Comparison of ENCODE assay signal across 10 cellular contexts in the genomic region with DNA sequence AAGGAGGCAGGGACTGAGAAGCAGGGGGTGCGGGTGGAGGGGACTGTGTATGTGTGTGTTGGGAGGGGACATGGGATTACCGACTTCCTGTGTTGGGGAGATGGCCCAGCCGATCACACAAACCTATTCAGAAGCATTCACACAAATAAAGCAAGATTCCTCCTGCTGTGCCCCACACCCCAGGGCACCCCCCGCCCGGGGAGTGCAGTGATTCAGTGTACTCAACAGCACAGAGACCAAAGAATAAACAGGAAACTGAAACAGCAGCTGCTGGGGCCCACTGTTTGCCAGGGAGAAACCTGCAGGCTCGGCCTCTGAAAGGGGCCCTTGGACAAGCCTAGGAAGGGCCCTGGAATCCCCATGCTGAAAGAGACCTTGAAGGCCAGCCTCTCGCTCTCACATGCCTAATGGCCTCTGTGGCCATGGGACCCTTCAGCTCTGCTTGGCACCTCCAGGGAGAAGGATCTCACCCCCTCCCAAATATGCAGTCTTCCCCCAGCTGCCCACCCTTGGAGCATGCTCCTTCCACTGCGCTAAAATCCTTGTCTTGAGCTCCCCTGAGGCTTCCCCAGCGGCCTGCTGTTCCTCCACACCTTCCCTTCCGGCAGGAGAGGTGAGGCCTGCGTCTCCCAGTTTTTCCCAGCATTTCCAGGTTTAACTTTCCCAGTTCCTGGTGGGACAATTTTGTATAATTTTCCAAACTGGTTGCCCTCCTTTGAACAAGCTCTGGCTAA.
DNase-seq lines count a peak whose midpoint lies in the region; ATAC-seq and TF ChIP-seq lines count a peak whose summit lies in the region.
"Had no signal": no experiment of that assay in that cellular context is flagged by ENCODE, and none has a peak within 500 bp of the region (broad histone marks: within the 10 kb centered on the region; RNA-seq: fewer than 3 reads in every experiment).

No MANE protein-coding gene starts in this region.

- DNase-seq in DMS153 treated with DMSO at 0.1 percent for 48 hours (lab: John Stamatoyannopoulos, UW; ENCODE audit: unreplicated experiment) (peak; percentile 93), KBM-7 (peak; percentile 18), SJCRH30 (peak; percentile 90 to 95), left lung (no peak), cerebellar nuclear complex (lab: John Stamatoyannopoulos, UW) (no peak), ovary (no peak), D341Med (ENCODE audit: low spot score) (no peak)
- DNase-seq: psoas muscle had no signal

- intact Hi-C loops in left lung (cut with DNase I) = no loop called here
- intact Hi-C loops in ovary (cut with DNase I) = loop anchor here in 1 of 4 donors (10.0 kb wide), 1 partner anchor 295 kb away; no protein-coding TSS in a partner anchor

- ATAC-seq in left lung (peak; percentile 77), GM18520 (IDR thresholded peaks at IDR 0.05; ENCODE audit: unreplicated experiment) (no peak)
- ATAC-seq: CD8-positive, alpha-beta T cell; psoas muscle had no signal

- 70 to 78% (median 71%) methylated on average over 11 of the region's 11 CpGs for WGBS in ovary, 3 donors

- peaks cover 19% of the 10 kb centered on the region for H3K4me1 ChIP-seq in SJCRH30
- peaks cover 0 to 13% of the 10 kb centered on the region in 2 donors for H3K4me1 ChIP-seq in left lung
- H3K4me1 ChIP-seq in ovary (ENCODE audit: insufficient read depth) = no peaks in the 10 kb centered on the region
- H3K4me1 ChIP-seq: psoas muscle had no signal

- no peak overlapping the region for H3K4me3 ChIP-seq in SJCRH30
- no peak overlapping the region for H3K4me3 ChIP-seq in left lung
- H3K4me3 ChIP-seq in ovary = no peak overlapping the region
- H3K4me3 ChIP-seq: psoas muscle had no signal

- TF ChIP-seq CTCF in left lung (IDR thresholded peaks at IDR 0.05) (no peak), ovary (IDR thresholded peaks at IDR 0.05) (no peak)

- no peak for TF ChIP-seq POLR2A in ovary (IDR thresholded peaks at IDR 0.05)

- H3K9me3 ChIP-seq in SJCRH30 (replicated peaks) (no peaks in the 10 kb centered on the region), left lung (no peaks in the 10 kb centered on the region), ovary (no peaks in the 10 kb centered on the region)

- TF ChIP-seq EP300 in ovary (IDR thresholded peaks at IDR 0.05) = no peak

- H3K36me3 ChIP-seq in SJCRH30 (no peaks in the 10 kb centered on the region), left lung (no peaks in the 10 kb centered on the region), ovary (no peaks in the 10 kb centered on the region)

- H3K27me3 ChIP-seq in SJCRH30 (no peaks in the 10 kb centered on the region), left lung (no peaks in the 10 kb centered on the region), ovary (no peaks in the 10 kb centered on the region)

- H3K27ac ChIP-seq in SJCRH30 (peak overlapping the region; percentile 69), left lung (peak overlapping the region in 1 of 2 donors; percentile 59), ovary (no peak overlapping the region)
- H3K27ac ChIP-seq: psoas muscle had no signal

- in situ Hi-C loops in KBM-7 (cut with MboI; ENCODE audit: low pct_unique_long_range_greater_than_20kb, low sequenced_read_pairs) = no loop called here

Comparison
In these comparisons a context has a peak if more than half of its experiments do, and no peak if none do; other contexts are left out.
1. DNase-seq: peak in DMS153 treated with DMSO at 0.1 percent for 48 hours (single experiment), KBM-7 (single experiment) and SJCRH30 (2 of 2); none in left lung (0 of 2), cerebellar nuclear complex (0 of 2), ovary (0 of 5) and D341Med (single experiment).